ENCODE assay signal across 19 cellular contexts in genomic region chr16:85485379-85485778, GRCh38.
DNase-seq lines count a peak whose midpoint lies in the region; ATAC-seq and TF ChIP-seq lines count a peak whose summit lies in the region.
"Had no signal": no experiment of that assay in that cellular context is flagged by ENCODE, and none has a peak within 500 bp of the region (broad histone marks: within the 10 kb centered on the region; RNA-seq: fewer than 3 reads in every experiment).

No MANE protein-coding gene starts in this region.

- DNase-seq in DMS53 (lab: John Stamatoyannopoulos, UW) (peak; percentile 32), DMS53 treated with DMSO at 0.1 percent for 48 hours (lab: John Stamatoyannopoulos, UW; ENCODE audit: unreplicated experiment) (no peak), NCI-H187 (lab: John Stamatoyannopoulos, UW) (peak; percentile 31 to 60), NCI-H82 treated with DMSO at 0.1 percent for 48 hours (lab: John Stamatoyannopoulos, UW; ENCODE audit: unreplicated experiment) (peak; percentile 77), omental fat pad (ENCODE audit: low spot score) (no peak), HCEC 1CT (no peak), GM13976 (ENCODE audit: low spot score) (no peak)
- DNase-seq in activated CD4-positive, alpha-beta T cell treated with anti-CD3 and anti-CD28 coated beads, Interleukin-2, amount 50 U/mL, for 1 hour: no peak
- DNase-seq: activated CD4-positive, CD25-positive, alpha-beta regulatory T cell treated with anti-CD3 and anti-CD28 coated beads, Interleukin-2, amount 50 U/mL, for 72 hours; activated naive CD8-positive, alpha-beta T cell treated with anti-CD3 and anti-CD28 coated beads, Interleukin-2, amount 50 U/mL, for 24 hours; DND-41; erythroblast; GOT3; left colon; midbrain; nephron progenitor cell; T-helper 9 cell had no signal

- TF ChIP-seq CTCF in omental fat pad (IDR thresholded peaks at IDR 0.05) (no peak), GM13976 (IDR thresholded peaks at IDR 0.05; ENCODE audit: borderline replicate concordance, control extremely low read depth, extremely low read depth, insufficient read depth, missing control alignments) (no peak)

- in situ Hi-C loops in GM13976 (cut with MboI; ENCODE audit: low sequenced_read_pairs, unreplicated experiment): no loop called here

- ATAC-seq in omental fat pad (ENCODE audit: low FRiP score): peak; percentile 14
- ATAC-seq: activated naive CD8-positive, alpha-beta T cell treated with anti-CD3 and anti-CD28 coated beads, Interleukin-2, amount 50 U/mL, for 24 hours; activated T-helper 17 cell treated with anti-CD3 and anti-CD28 coated beads, Interleukin-2, amount 50 U/mL, for 72 hours; gastroesophageal sphincter had no signal

Comparison
In these comparisons a context has a peak if more than half of its experiments do, and no peak if none do; other contexts are left out.
1. DNase-seq: peak in DMS53 (single experiment), NCI-H187 (2 of 2) and NCI-H82 treated with DMSO at 0.1 percent for 48 hours (single experiment); none in DMS53 treated with DMSO at 0.1 percent for 48 hours (single experiment), omental fat pad (single experiment), HCEC 1CT (single experiment), GM13976 (single experiment) and activated CD4-positive, alpha-beta T cell treated with anti-CD3 and anti-CD28 coated beads, Interleukin-2, amount 50 U/mL, for 1 hour (single experiment).